In the genomic region with DNA sequence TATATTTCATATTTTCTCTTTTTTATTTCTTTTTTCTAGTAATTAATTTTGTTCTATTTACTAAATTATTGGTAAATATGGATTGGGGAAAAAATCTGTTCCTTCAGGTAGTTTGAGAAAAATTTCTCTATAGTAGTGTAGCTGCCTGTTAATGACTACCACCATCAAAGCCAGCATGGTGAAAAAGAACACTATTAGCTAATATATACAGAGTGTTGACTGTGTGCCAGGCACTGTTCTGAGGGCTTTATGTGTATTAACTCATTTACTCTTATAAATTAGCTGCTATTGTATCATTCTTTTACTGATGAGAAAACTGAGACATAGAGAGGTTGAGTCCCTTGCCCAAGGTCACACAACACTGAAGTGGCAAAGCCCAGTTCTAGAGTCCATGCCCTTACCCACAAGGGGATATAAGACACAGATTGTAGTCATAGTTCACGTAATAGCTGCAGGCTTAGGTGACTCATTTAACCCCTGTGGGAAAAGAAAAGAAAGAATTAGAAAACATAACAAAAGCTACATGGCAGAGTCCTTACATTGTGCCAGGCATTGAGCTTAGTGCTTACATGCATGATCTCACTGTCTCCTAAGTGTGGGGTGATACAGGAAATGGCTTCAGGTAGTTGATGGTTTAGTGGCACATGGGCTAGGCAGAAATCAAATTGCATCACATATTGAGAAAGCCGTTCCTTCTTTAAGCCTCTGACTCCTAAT, we compare ENCODE assay signal across 9 cellular contexts. TPM values are rescaled to one million over a fixed set of nuclear protein-coding genes. Genes with fewer than 3 reads are reported as not detected.
A peak's percentile ranks its signal among the peaks of the same experiment; 100 is the strongest.
DNase-seq lines count a peak whose midpoint lies in the region; ATAC-seq, FAIRE-seq and TF ChIP-seq lines count a peak whose summit lies in the region.
"Had no signal": no experiment of that assay in that cellular context is flagged by ENCODE, and none has a peak within 500 bp of the region (broad histone marks: within the 10 kb centered on the region; RNA-seq: fewer than 3 reads in every experiment).

No MANE protein-coding gene starts in this region.

- intact Hi-C loops in HCT116 (cut with micrococcal nuclease) (no loop called here), pancreas (cut with DNase I) (no loop called here)

- no peak for TF ChIP-seq POLR2A in HCT116 (IDR thresholded peaks at IDR 0.05; ENCODE audit: borderline replicate concordance, extremely low read depth, insufficient read depth, insufficient read length)

- TF ChIP-seq RAD21 in HCT116 (IDR thresholded peaks at IDR 0.05; ENCODE audit: low read depth) = no peak
- no peak for TF ChIP-seq RAD21 in SK-N-SH (IDR thresholded peaks at IDR 0.05; ENCODE audit: low read length)

- H3K9me2 ChIP-seq in HCT116 (ENCODE audit: insufficient read depth) (no peaks in the 10 kb centered on the region), SK-N-SH (no peaks in the 10 kb centered on the region)

- RAD21 ChIA-PET in HCT116 (lab: Charles Lee; ENCODE audit: low non-redundant PET in 1 of 2, low total read pairs in 2 of 2, uncharacterized antibody in 2 of 2, unreplicated experiment in 2 of 2) = interaction anchor here in 1 of 2 experiments (0.5 kb wide), 1 partner anchor 21 kb away, joined by 3 read pairs; no protein-coding TSS in a partner anchor

- no peak for TF ChIP-seq CTCF in HCT116 (IDR thresholded peaks at IDR 0.05 in 2 of 3, conservative IDR thresholded peaks at IDR 0.05 in 1 of 3; ENCODE audit: borderline replicate concordance in 1 of 3, insufficient read depth in 1 of 3, low read depth in 2 of 3, low read length in 2 of 3)
- no peak for TF ChIP-seq CTCF in SK-N-SH (IDR thresholded peaks at IDR 0.05)
- no peak for TF ChIP-seq CTCF in kidney epithelial cell (IDR thresholded peaks at IDR 0.05; ENCODE audit: insufficient read depth, low read length, poor library complexity, severe bottlenecking)
- no peak for TF ChIP-seq CTCF in pancreas (IDR thresholded peaks at IDR 0.05)

- no TSS peak for BruUV-seq in HCT116 (replicated peaks; lab: Mats Ljungman, UMichigan)

- H3K9ac ChIP-seq in HCT116 (ENCODE audit: low read length) (no peak overlapping the region), SK-N-SH (no peak overlapping the region)

- peaks cover 2 to 8% of the 10 kb centered on the region in 2 experiments; a peak in 2 of 4 replicates for H3K4me1 ChIP-seq in HCT116 (ENCODE audit: control insufficient read depth in 1 of 2, insufficient read depth in 2 of 2, low read length in 2 of 2)
- peaks cover 3 to 9% of the 10 kb centered on the region in 2 experiments; a peak in 1 of 4 replicates for H3K4me1 ChIP-seq in SK-N-SH (ENCODE audit: control insufficient read depth in 1 of 2, insufficient read depth in 2 of 2, low read depth in 1 of 2, low read length in 1 of 2)
- H3K4me1 ChIP-seq in pancreas = no peaks in the 10 kb centered on the region

- H3F3A ChIP-seq in SK-N-SH (replicated peaks; ENCODE audit: insufficient read depth) = peaks cover 9% of the 10 kb centered on the region

- H3K36me3 ChIP-seq in HCT116 (ENCODE audit: control insufficient read depth in 1 of 2, insufficient read depth in 2 of 2, low read length in 2 of 2) (no peaks in the 10 kb centered on the region), SK-N-SH (replicated peaks in 1 of 2; ENCODE audit: control insufficient read depth in 1 of 2, insufficient read depth in 2 of 2, low read length in 1 of 2) (no peaks in the 10 kb centered on the region), kidney epithelial cell (ENCODE audit: control insufficient read depth, insufficient read depth, low read length) (no peaks in the 10 kb centered on the region), pancreas (no peaks in the 10 kb centered on the region)

- no peak for TF ChIP-seq EP300 in SK-N-SH (IDR thresholded peaks at IDR 0.05; ENCODE audit: borderline replicate concordance in 1 of 2, low read depth in 1 of 2, low read length in 1 of 2)

- H4K20me1 ChIP-seq in HCT116 (ENCODE audit: insufficient read depth) (no peaks in the 10 kb centered on the region), SK-N-SH (ENCODE audit: insufficient read depth) (no peaks in the 10 kb centered on the region)

- H3K27me3 ChIP-seq in HCT116 (ENCODE audit: insufficient read depth, low read length) = no peaks in the 10 kb centered on the region
- no peaks in the 10 kb centered on the region for H3K27me3 ChIP-seq in SK-N-SH (ENCODE audit: insufficient read depth)
- H3K27me3 ChIP-seq in kidney epithelial cell (ENCODE audit: control insufficient read depth, insufficient read depth, low read length) = no peaks in the 10 kb centered on the region
- H3K27me3 ChIP-seq in pancreas = no peaks in the 10 kb centered on the region

- POLR2A ChIA-PET in HCT116 (lab: Charles Lee) (interaction anchor here (1.7 kb wide), 1 partner anchor 10 kb away, joined by 7 read pairs; no protein-coding TSS in a partner anchor), SK-N-SH (lab: Yijun Ruan, JAX) (no interaction called here)

- H3K79me2 ChIP-seq in HCT116 (ENCODE audit: insufficient read depth, low read length) (no peaks in the 10 kb centered on the region), SK-N-SH (ENCODE audit: insufficient read depth) (no peaks in the 10 kb centered on the region)

- 37% methylated on average over 2 of the region's 2 CpGs for WGBS in SK-N-SH (ENCODE audit: low lambda C conversion rate)
- 73 to 87% methylated on average over 2 of the region's 2 CpGs for WGBS in pancreas, 2 donors

- DNase-seq in HCT116 (ENCODE audit: low read depth, low spot score) = no peak
- DNase-seq in SK-N-SH = no peak
- peak; percentile 76 for DNase-seq in kidney epithelial cell (ENCODE audit: low read depth)
- DNase-seq in NCI-H2029 (lab: John Stamatoyannopoulos, UW) = no peak
- no peak for DNase-seq in activated CD8-positive, alpha-beta memory T cell treated with anti-CD3 and anti-CD28 coated beads, Interleukin-2, amount 50 U/mL, for 4 hours
- no peak for DNase-seq in NCI-H526 treated with DMSO at 0.1 percent for 48 hours (lab: John Stamatoyannopoulos, UW)
- no peak for DNase-seq in pancreas
- DNase-seq: OCI-M1 had no signal

- H3K9me3 ChIP-seq in HCT116 (ENCODE audit: control insufficient read depth in 1 of 2, insufficient read depth in 1 of 2, low read depth in 1 of 2, low read length in 2 of 2) = no peaks in the 10 kb centered on the region
- H3K9me3 ChIP-seq in SK-N-SH = no peaks in the 10 kb centered on the region
- H3K9me3 ChIP-seq in pancreas = no peaks in the 10 kb centered on the region

- H3K4me2 ChIP-seq in HCT116 (ENCODE audit: low read length) = peak overlapping the region; percentile 34
- H3K4me2 ChIP-seq in SK-N-SH = no peak overlapping the region

- FAIRE-seq in pancreas (lab: Jason Lieb, UNC) = no peak

- no peak overlapping the region for H3K27ac ChIP-seq in HCT116 (ENCODE audit: low read depth, low read length)
- peak overlapping the region in 1 of 2 experiments; percentile 63; a peak in 2 of 4 replicates for H3K27ac ChIP-seq in SK-N-SH (ENCODE audit: low read depth in 2 of 2, low read length in 1 of 2)
- no peak overlapping the region for H3K27ac ChIP-seq in pancreas

- H3K4me3 ChIP-seq in HCT116 (replicated peaks in 1 of 2; ENCODE audit: low read depth in 1 of 2, low read length in 2 of 2) (no peak overlapping the region), SK-N-SH (ENCODE audit: low read depth in 2 of 2, low read length in 1 of 2) (no peak overlapping the region), kidney epithelial cell (ENCODE audit: low read depth, low read length) (no peak overlapping the region), pancreas (no peak overlapping the region)

- CTCF ChIA-PET in HCT116 (lab: Charles Lee) = no interaction called here
- CTCF ChIA-PET in SK-N-SH (lab: Yijun Ruan, JAX) = interaction anchor here (0.7 kb wide), 1 partner anchor 11 kb away, joined by 3 read pairs; no protein-coding TSS in a partner anchor

- H2AFZ ChIP-seq in HCT116 (ENCODE audit: low read depth, low read length, poor library complexity, severe bottlenecking) = peak overlapping the region; percentile 92
- no peak overlapping the region for H2AFZ ChIP-seq in SK-N-SH (ENCODE audit: low read depth)

- ATAC-seq in GM18498 (IDR thresholded peaks at IDR 0.05; ENCODE audit: unreplicated experiment) (peak; percentile 54), HCT116 (peak; percentile 65), pancreas (no peak)

TF ChIP-seq in HCT116, 20 proteins besides CTCF, POLR2A, EP300 and RAD21 (continues in another document):
- no peak for TF ChIP-seq YY1 (IDR thresholded peaks at IDR 0.05; ENCODE audit: extremely low read depth, insufficient replicate concordance, low read depth, low read length)

TF ChIP-seq in SK-N-SH, 30 proteins besides CTCF, POLR2A, EP300 and RAD21:
- TF ChIP-seq, protein P1, sequence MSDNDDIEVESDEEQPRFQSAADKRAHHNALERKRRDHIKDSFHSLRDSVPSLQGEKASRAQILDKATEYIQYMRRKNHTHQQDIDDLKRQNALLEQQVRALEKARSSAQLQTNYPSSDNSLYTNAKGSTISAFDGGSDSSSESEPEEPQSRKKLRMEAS (IDR thresholded peaks at IDR 0.05; ENCODE audit: low read depth) = no peak
- TF ChIP-seq, protein P2, sequence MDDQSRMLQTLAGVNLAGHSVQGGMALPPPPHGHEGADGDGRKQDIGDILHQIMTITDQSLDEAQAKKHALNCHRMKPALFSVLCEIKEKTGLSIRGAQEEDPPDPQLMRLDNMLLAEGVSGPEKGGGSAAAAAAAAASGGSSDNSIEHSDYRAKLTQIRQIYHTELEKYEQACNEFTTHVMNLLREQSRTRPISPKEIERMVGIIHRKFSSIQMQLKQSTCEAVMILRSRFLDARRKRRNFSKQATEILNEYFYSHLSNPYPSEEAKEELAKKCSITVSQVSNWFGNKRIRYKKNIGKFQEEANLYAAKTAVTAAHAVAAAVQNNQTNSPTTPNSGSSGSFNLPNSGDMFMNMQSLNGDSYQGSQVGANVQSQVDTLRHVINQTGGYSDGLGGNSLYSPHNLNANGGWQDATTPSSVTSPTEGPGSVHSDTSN (IDR thresholded peaks at IDR 0.05) = no peak
- TF ChIP-seq TCF12 (IDR thresholded peaks at IDR 0.05) = peak; percentile 9; the same call in 1 of the 2 replicates
- peak; percentile 18; the same call in 1 of the 2 replicates for TF ChIP-seq JUND (IDR thresholded peaks at IDR 0.05)
- TF ChIP-seq FOSL2 (IDR thresholded peaks at IDR 0.05; ENCODE audit: borderline replicate concordance, low read depth) = peak; percentile 28; the same call in 1 of the 2 replicates

RNA-seq across cellular contexts. Expression of a gene that starts 12.2 kb away (rescaled TPM):
- total RNA-seq in HCT116 (2021; ENCODE audit: unreplicated experiment) (54.8 TPM), kidney epithelial cell (34.1 and 38.5 TPM in 2 replicates), pancreas (10 to 100 TPM in 3 of 6 donors, 1 to 10 TPM in 3; 7.3 to 20.1 (median 10.2) TPM)
- 41.1 and 46.9 TPM in 2 replicates for polyA plus RNA-seq in HCT116 (2012)
- polyA plus RNA-seq in SK-N-SH (2012; rRNA removed) (12.3 and 19.0 TPM in 2 replicates), pancreas (10 to 100 TPM in 1 of 2 donors, 1 to 10 TPM in 1; 9.0 to 11.9 TPM)
- polyA plus RNA-seq in SK-N-SH (2012; cell fraction: cytosol; rRNA removed) = 28.5 and 31.7 TPM in 2 replicates
- 22.4 and 25.4 TPM in 2 replicates for polyA plus RNA-seq in SK-N-SH (2012; cell fraction: nucleus; rRNA removed)

Comparison
In these comparisons a context has a peak if more than half of its experiments do, and no peak if none do; other contexts are left out.
1. ATAC-seq: peak in GM18498 (single experiment) and HCT116 (single experiment); none in pancreas (0 of 4).